Comparison of ENCODE assay signal across 21 cellular contexts in genomic region chr13:97342936-97343335, GRCh38.
DNase-seq lines count a peak whose midpoint lies in the region; ATAC-seq and TF ChIP-seq lines count a peak whose summit lies in the region.
"Had no signal": no experiment of that assay in that cellular context is flagged by ENCODE, and none has a peak within 500 bp of the region (broad histone marks: within the 10 kb centered on the region; RNA-seq: fewer than 3 reads in every experiment).

No MANE protein-coding gene starts in this region.

- H3K27ac Mint-ChIP-seq in endothelial cell (ENCODE audit: unreplicated experiment) = peak overlapping the region; percentile 2
- H3K27ac Mint-ChIP-seq: H9 had no signal

- H3K27ac ChIP-seq in cardiac muscle cell (peak overlapping the region; percentile 44), gastrocnemius medialis (peak overlapping the region; percentile 41 to 76 (median 70))
- H3K27ac ChIP-seq: RWPE1, SJSA1 had no signal

- peaks cover 9% of the 10 kb centered on the region for H3K27me3 Mint-ChIP-seq in endothelial cell (ENCODE audit: unreplicated experiment)

- H3K27me3 ChIP-seq in cardiac muscle cell = no peaks in the 10 kb centered on the region
- H3K27me3 ChIP-seq in gastrocnemius medialis = no peaks in the 10 kb centered on the region
- H3K27me3 ChIP-seq: SJSA1 had no signal

- DNase-seq in cardiac muscle cell (ENCODE audit: low read depth in 1 of 2, low spot score in 1 of 2) = no peak
- DNase-seq in Right ventricle myocardium superior = no peak
- DNase-seq in endothelial cell (ENCODE audit: low spot score) = no peak
- no peak for DNase-seq in gastrocnemius medialis
- DNase-seq in HuH-7 (ENCODE audit: low spot score) = no peak
- DNase-seq in stimulated activated CD4-positive, alpha-beta T cell treated with anti-CD3 and anti-CD28 coated beads, Interleukin-1b, Interleukin-23, amount 100 ng/mL, for 48 hours = no peak
- DNase-seq: 8988T, C1 segment of cervical spinal cord, Caco-2, DMS53, H9, NCI-H1048, NCI-H146, NCI-H2081 treated with DMSO at 0.1 percent for 48 hours, NCI-H2227 treated with DMSO at 0.1 percent for 48 hours, NCI-H526 had no signal

- H3K4me3 ChIP-seq in cardiac muscle cell (no peak overlapping the region), gastrocnemius medialis (no peak overlapping the region)
- H3K4me3 ChIP-seq: K562, SJSA1 had no signal

- TF ChIP-seq POLR2A in gastrocnemius medialis (IDR thresholded peaks at IDR 0.05) = no peak

- no peaks in the 10 kb centered on the region for H3K4me1 ChIP-seq in cardiac muscle cell (ENCODE audit: low read depth)
- H3K4me1 ChIP-seq in gastrocnemius medialis = peaks cover 27 to 39% of the 10 kb centered on the region in 2 donors

- no peak for TF ChIP-seq CTCF in cardiac muscle cell (IDR thresholded peaks at IDR 0.05; ENCODE audit: low read depth, low read length)
- TF ChIP-seq CTCF in endothelial cell (IDR thresholded peaks at IDR 0.05; ENCODE audit: unreplicated experiment) = no peak
- TF ChIP-seq CTCF in gastrocnemius medialis (IDR thresholded peaks at IDR 0.05 in 4 of 5, conservative IDR thresholded peaks at IDR 0.05 in 1 of 5) = no peak

- in situ Hi-C loops in gastrocnemius medialis (cut with MboI; ENCODE audit: low sequenced_read_pairs in 4 of 4) = loop anchor here in 2 of 4 donors (5.0 to 10.0 kb wide), 3 partner anchors 121 to 231 kb away; partner anchors contain the start of gene MBNL2 (in 1 of the 2)

- no peak overlapping the region for H3K4me3 Mint-ChIP-seq in endothelial cell (ENCODE audit: unreplicated experiment)
- H3K4me3 Mint-ChIP-seq: H9 had no signal

- no peaks in the 10 kb centered on the region for H3K9me3 Mint-ChIP-seq in endothelial cell (ENCODE audit: unreplicated experiment)
- H3K9me3 Mint-ChIP-seq: H9 had no signal

- H3K36me3 ChIP-seq in cardiac muscle cell (no peaks in the 10 kb centered on the region), gastrocnemius medialis (peaks cover 0 to 22% of the 10 kb centered on the region in 2 donors)

- peaks cover 8% of the 10 kb centered on the region for H3K4me1 Mint-ChIP-seq in endothelial cell (ENCODE audit: unreplicated experiment)
- H3K4me1 Mint-ChIP-seq: H9 had no signal

- H3K9me3 ChIP-seq in cardiac muscle cell (ENCODE audit: low read depth) = no peaks in the 10 kb centered on the region
- no peaks in the 10 kb centered on the region for H3K9me3 ChIP-seq in gastrocnemius medialis
- H3K9me3 ChIP-seq: Caco-2, SJSA1 had no signal

- peaks cover 43% of the 10 kb centered on the region for H3K36me3 Mint-ChIP-seq in endothelial cell (ENCODE audit: low read depth, unreplicated experiment)

- intact Hi-C loops in Right ventricle myocardium superior (cut with DNase I) (loop anchor here (5.0 kb wide), 2 partner anchors 121 to 231 kb away; partner anchors contain the start of gene MBNL2), gastrocnemius medialis (cut with DNase I; ENCODE audit: low total_unique reads) (no loop called here)

- ATAC-seq in Right ventricle myocardium superior (ENCODE audit: poor library complexity) (no peak), gastrocnemius medialis (no peak), HG03159 (IDR thresholded peaks at IDR 0.05; ENCODE audit: unreplicated experiment) (no peak), GM18498 (IDR thresholded peaks at IDR 0.05; ENCODE audit: unreplicated experiment) (no peak)
- ATAC-seq: K562 had no signal
